ENCODE assay signal across 8 cellular contexts in genomic region chr1:27299385-27300252, GRCh38. TPM values are rescaled to one million over a fixed set of nuclear protein-coding genes. Genes with fewer than 3 reads are reported as not detected.
DNase-seq lines count a peak whose midpoint lies in the region; FAIRE-seq and TF ChIP-seq lines count a peak whose summit lies in the region.

No MANE protein-coding gene starts in this region.

- WGBS in esophagus squamous epithelium, 2 donors, result 31 to 40% methylated on average over 8 to 10 of the region's 14 CpGs

- H3K4me1 ChIP-seq in esophagus squamous epithelium (peaks cover 23 to 56% (median 35%) of the 10 kb centered on the region in 3 donors), muscle layer of duodenum (ENCODE audit: control insufficient read depth in 1 of 2, insufficient read depth in 2 of 2, low read length in 2 of 2) (peaks cover 14 to 40% of the 10 kb centered on the region in 2 donors)

- H3K27me3 ChIP-seq in esophagus squamous epithelium (no peaks in the 10 kb centered on the region), muscle layer of duodenum (ENCODE audit: low read depth, low read length) (no peaks in the 10 kb centered on the region)

- TF ChIP-seq POLR2A in esophagus squamous epithelium (IDR thresholded peaks at IDR 0.05), result no peak
- no peak for TF ChIP-seq POLR2A in erythroblast (IDR thresholded peaks at IDR 0.05; ENCODE audit: low read length)

- H3K9me3 ChIP-seq in esophagus squamous epithelium (no peaks in the 10 kb centered on the region), muscle layer of duodenum (ENCODE audit: control insufficient read depth in 1 of 2, low read length in 2 of 2) (no peaks in the 10 kb centered on the region)

- FAIRE-seq in RCC 7860 (lab: Jason Lieb, UNC), result no peak

- no peak for TF ChIP-seq CTCF in esophagus squamous epithelium (IDR thresholded peaks at IDR 0.05)

- DNase-seq in C1 segment of cervical spinal cord (lab: John Stamatoyannopoulos, UW) (peak in 11 of 14 donors; percentile 37 to 97 (median 68)), RCC 7860 (ENCODE audit: low spot score) (peak; percentile 79), esophagus squamous epithelium (lab: John Stamatoyannopoulos, UW) (no peak), erythroblast (lab: John Stamatoyannopoulos, UW) (no peak), NK-92 (lab: John Stamatoyannopoulos, UW; ENCODE audit: unreplicated experiment) (no peak), NCI-H1105 treated with DMSO at 0.1 percent for 48 hours (lab: John Stamatoyannopoulos, UW) (no peak)
- DNase-seq in activated CD4-positive, alpha-beta T cell treated with anti-CD3 and anti-CD28 coated beads, Interleukin-2, amount 50 U/mL, for 1 hour, result no peak

- H3K4me3 ChIP-seq in esophagus squamous epithelium, result no peak overlapping the region
- H3K4me3 ChIP-seq in muscle layer of duodenum (ENCODE audit: low read depth in 1 of 2, low read length in 2 of 2), result peak overlapping the region in 1 of 2 donors; percentile 7

- intact Hi-C loops in esophagus squamous epithelium (cut with DNase I), result loop anchor here (5.0 kb wide), 2 partner anchors 93 to 308 kb away; partner anchors contain the start of gene GPR3

- H3K36me3 ChIP-seq in esophagus squamous epithelium (peaks cover 15 to 98% (median 20%) of the 10 kb centered on the region in 3 donors), muscle layer of duodenum (ENCODE audit: control insufficient read depth in 1 of 2, insufficient read depth in 2 of 2, low read length in 2 of 2) (peaks cover 36 to 62% of the 10 kb centered on the region in 2 donors)

- peak overlapping the region; percentile 67 to 94 (median 90) for H3K27ac ChIP-seq in esophagus squamous epithelium
- peak overlapping the region; percentile 85 for H3K27ac ChIP-seq in muscle layer of duodenum (ENCODE audit: low read length)

RNA-seq across cellular contexts. Expression of gene TMEM222, which starts 22.3 kb away (rescaled TPM):
- total RNA-seq in esophagus squamous epithelium, result 10 to 100 TPM; 20.0 to 33.0 (median 27.1) TPM

RNA-seq across cellular contexts. Expression of gene SYTL1, which starts 42.2 kb away (rescaled TPM):
- 100 to 1,000 TPM in 3 of 4 donors, 10 to 100 TPM in 1; 74.7 to 182 (median 125) TPM for total RNA-seq in esophagus squamous epithelium

Comparison
In these comparisons a context has a peak if more than half of its experiments do, and no peak if none do; other contexts are left out.
1. DNase-seq: peak in C1 segment of cervical spinal cord (11 of 14) and RCC 7860 (single experiment); none in esophagus squamous epithelium (single experiment), activated CD4-positive, alpha-beta T cell treated with anti-CD3 and anti-CD28 coated beads, Interleukin-2, amount 50 U/mL, for 1 hour (single experiment), erythroblast (0 of 2), NK-92 (single experiment) and NCI-H1105 treated with DMSO at 0.1 percent for 48 hours (single experiment).